Comparison of ENCODE assay signal across 34 cellular contexts in the genomic region with DNA sequence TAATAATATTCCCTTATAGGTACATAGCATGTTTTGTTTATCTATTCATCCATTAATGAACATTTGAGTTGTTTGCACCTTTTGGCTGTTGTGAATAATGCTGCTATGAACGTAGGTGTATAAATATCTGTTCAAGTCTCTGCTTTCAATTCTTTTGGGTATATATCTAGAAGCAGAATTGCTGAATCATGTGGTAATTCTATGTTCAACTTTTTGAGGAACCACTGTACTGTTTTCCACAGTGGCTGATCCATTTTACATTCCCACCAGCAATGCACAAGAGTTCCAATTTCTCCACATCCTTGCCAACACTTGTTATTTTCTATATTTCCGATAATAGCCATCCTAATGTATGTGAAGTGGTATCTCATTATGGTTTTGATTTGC.
"Had no signal": no experiment of that assay in that cellular context is flagged by ENCODE, and none has a peak within 500 bp of the region (broad histone marks: within the 10 kb centered on the region; RNA-seq: fewer than 3 reads in every experiment).

No MANE protein-coding gene starts in this region.

- H3K9me3 ChIP-seq: MG63 had no signal

- H3K27me3 ChIP-seq: MG63 had no signal

- H3K4me3 ChIP-seq: MG63 had no signal

- DNase-seq: Karpas-422, Kasumi-1, MG63, MM.1S, MV-4-11, NCI-H1048, NCI-H1092, NCI-H1092 treated with DMSO at 0.1 percent for 48 hours, NCI-H1105, NCI-H1105 treated with DMSO at 0.1 percent for 48 hours, NCI-H1417, NCI-H1417 treated with DMSO at 0.1 percent for 48 hours, NCI-H1436, NCI-H1436 treated with DMSO at 0.1 percent for 48 hours, NCI-H146, NCI-H1694, NCI-H1694 treated with DMSO at 0.1 percent for 48 hours, NCI-H187, NCI-H187 treated with DMSO at 0.1 percent for 48 hours, NCI-H1930, NCI-H2029, NCI-H2029 treated with DMSO at 0.1 percent for 48 hours, NCI-H2081, NCI-H2081 treated with DMSO at 0.1 percent for 48 hours, NCI-H2107, NCI-H2171, NCI-H2171 treated with DMSO at 0.1 percent for 48 hours, NCI-H2227 treated with DMSO at 0.1 percent for 48 hours, NCI-H226, NCI-H345, NCI-H446, NCI-H446 treated with DMSO at 0.1 percent for 48 hours, NCI-H510A, NCI-H510A treated with DMSO at 0.1 percent for 48 hours had no signal
